In genomic region chr1:1407101-1407956, GRCh38 we compare ENCODE assay signal across 1 cellular context.
TF ChIP-seq lines count a peak whose summit lies in the region.

Gene MRPL20 (minus strand): TSS chr1:1407293. CDS start chr1:1407217, 76 bp downstream.

TF ChIP-seq in WTC11, 78 proteins besides CTCF, POLR2A, EP300 and RAD21 (continued from another document and continues in another):
- TF ChIP-seq IRF1 (CRISPR knock-in tag; IDR thresholded peaks at IDR 0.05) = peak; percentile 91
- no peak for TF ChIP-seq ATF2 (CRISPR knock-in tag; IDR thresholded peaks at IDR 0.05; ENCODE audit: borderline replicate concordance, low read depth)
- peak; percentile 85 for TF ChIP-seq HMGXB4 (CRISPR knock-in tag; IDR thresholded peaks at IDR 0.05)
- no peak for TF ChIP-seq ZNF396 (CRISPR knock-in tag; IDR thresholded peaks at IDR 0.05; ENCODE audit: borderline replicate concordance)
- peak; percentile 96 for TF ChIP-seq ETV6 (CRISPR knock-in tag; IDR thresholded peaks at IDR 0.05)
- TF ChIP-seq SP1 (CRISPR knock-in tag; conservative IDR thresholded peaks at IDR 0.05) = peak; percentile 71; the same call in 1 of the 2 replicates
- TF ChIP-seq ATF6 (CRISPR knock-in tag; IDR thresholded peaks at IDR 0.05) = no peak
- no peak for TF ChIP-seq MXD4 (CRISPR knock-in tag; IDR thresholded peaks at IDR 0.05; ENCODE audit: borderline replicate concordance)
- no peak for TF ChIP-seq ZNF425 (CRISPR knock-in tag; conservative IDR thresholded peaks at IDR 0.05)
- no peak for TF ChIP-seq ZNF317 (CRISPR knock-in tag; IDR thresholded peaks at IDR 0.05; ENCODE audit: borderline replicate concordance, low read depth)
- no peak for TF ChIP-seq PREB (CRISPR knock-in tag; IDR thresholded peaks at IDR 0.05; ENCODE audit: borderline replicate concordance)
- peak; percentile 61; the same call in 1 of the 2 replicates for TF ChIP-seq RELA (CRISPR knock-in tag; IDR thresholded peaks at IDR 0.05; ENCODE audit: borderline replicate concordance)
- 0 out of 2 replicates have a peak, but pooled peaks have one; percentile 17 for TF ChIP-seq JUN (CRISPR knock-in tag; IDR thresholded peaks at IDR 0.05)
- 0 out of 2 replicates have a peak, but pooled peaks have one; percentile 51 for TF ChIP-seq IRF2 (CRISPR knock-in tag; IDR thresholded peaks at IDR 0.05; ENCODE audit: borderline replicate concordance, low read depth)
- TF ChIP-seq ERG (CRISPR knock-in tag; IDR thresholded peaks at IDR 0.05) = no peak
- TF ChIP-seq ZNF121 (CRISPR knock-in tag; IDR thresholded peaks at IDR 0.05) = 0 out of 2 replicates have a peak, but pooled peaks have one; percentile 13
- no peak for TF ChIP-seq GRHL2 (CRISPR knock-in tag; IDR thresholded peaks at IDR 0.05; ENCODE audit: insufficient replicate concordance, severe bottlenecking)
- no peak for TF ChIP-seq ZNF416 (CRISPR knock-in tag; IDR thresholded peaks at IDR 0.05)
- TF ChIP-seq NFE2L1 (CRISPR knock-in tag; IDR thresholded peaks at IDR 0.05) = peak; percentile 79
- no peak for TF ChIP-seq NR3C1 (CRISPR knock-in tag; conservative IDR thresholded peaks at IDR 0.05; ENCODE audit: low read depth)
- TF ChIP-seq EMX1 (CRISPR knock-in tag; IDR thresholded peaks at IDR 0.05) = no peak
- TF ChIP-seq PRRX2 (CRISPR knock-in tag; IDR thresholded peaks at IDR 0.05) = no peak
- no peak for TF ChIP-seq ATF3 (CRISPR knock-in tag; conservative IDR thresholded peaks at IDR 0.05)
- no peak for TF ChIP-seq ZMAT4 (CRISPR knock-in tag; IDR thresholded peaks at IDR 0.05)
- no peak for TF ChIP-seq AR (CRISPR knock-in tag; IDR thresholded peaks at IDR 0.05)
- peak; percentile 82; the same call in 1 of the 2 replicates for TF ChIP-seq TCF7 (CRISPR knock-in tag; IDR thresholded peaks at IDR 0.05; ENCODE audit: low read depth)
- TF ChIP-seq ZNF512 (CRISPR knock-in tag; IDR thresholded peaks at IDR 0.05; ENCODE audit: borderline replicate concordance) = 0 out of 2 replicates have a peak, but pooled peaks have one; percentile 74
- TF ChIP-seq SMAD4 (CRISPR knock-in tag; IDR thresholded peaks at IDR 0.05) = 0 out of 2 replicates have a peak, but pooled peaks have one; percentile 41
- TF ChIP-seq NFYB (CRISPR knock-in tag; conservative IDR thresholded peaks at IDR 0.05; ENCODE audit: low read depth) = peak; percentile 38; the same call in 1 of the 2 replicates
- TF ChIP-seq KAT7 (CRISPR knock-in tag; IDR thresholded peaks at IDR 0.05; ENCODE audit: borderline replicate concordance) = no peak
- no peak for TF ChIP-seq STAT6 (CRISPR knock-in tag; conservative IDR thresholded peaks at IDR 0.05; ENCODE audit: low read depth)
- peak; percentile 96 for TF ChIP-seq MAX (CRISPR knock-in tag; IDR thresholded peaks at IDR 0.05)
- TF ChIP-seq SMAD3 (CRISPR knock-in tag; IDR thresholded peaks at IDR 0.05; ENCODE audit: borderline replicate concordance) = peak; percentile 89
- no peak for TF ChIP-seq CDX4 (CRISPR knock-in tag; IDR thresholded peaks at IDR 0.05; ENCODE audit: borderline replicate concordance)
- TF ChIP-seq CREM (CRISPR knock-in tag; IDR thresholded peaks at IDR 0.05) = peak; percentile 92
- TF ChIP-seq TEAD1 (CRISPR knock-in tag; IDR thresholded peaks at IDR 0.05) = peak; percentile 97
- no peak for TF ChIP-seq ZBTB21 (CRISPR knock-in tag; IDR thresholded peaks at IDR 0.05; ENCODE audit: borderline replicate concordance)
